9 cellular contexts compared by ENCODE assay signal in the genomic region with DNA sequence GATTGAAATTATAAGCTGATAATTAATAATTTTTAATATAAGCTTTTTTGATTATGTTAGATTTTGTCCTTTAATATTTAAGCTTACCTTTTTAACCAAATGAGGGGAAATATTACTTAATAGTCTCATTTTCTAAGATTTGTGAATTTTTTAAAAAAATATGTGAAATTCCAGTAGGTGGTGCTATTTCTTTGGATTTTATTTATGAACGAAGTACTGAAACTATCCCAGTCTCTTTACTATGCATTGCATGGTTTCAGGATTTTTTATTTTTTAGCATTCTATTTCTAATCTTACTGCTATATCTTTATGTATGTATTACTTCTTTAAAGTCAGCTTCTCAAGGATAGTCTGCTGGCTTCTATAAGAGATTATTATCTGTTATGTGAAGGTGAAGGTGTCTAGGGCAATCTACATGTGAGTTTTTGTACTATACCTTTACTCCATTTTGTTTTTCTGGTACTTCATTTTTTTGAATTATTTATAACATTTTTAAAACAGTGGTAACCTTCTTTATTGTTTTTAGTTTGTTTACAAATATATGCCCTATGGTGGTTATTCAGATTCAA.
DNase-seq lines count a peak whose midpoint lies in the region; ATAC-seq, FAIRE-seq and TF ChIP-seq lines count a peak whose summit lies in the region.
"Had no signal": no experiment of that assay in that cellular context is flagged by ENCODE, and none has a peak within 500 bp of the region (broad histone marks: within the 10 kb centered on the region; RNA-seq: fewer than 3 reads in every experiment).

No MANE protein-coding gene starts in this region.

- H3K27ac ChIP-seq in left lung, result no peak overlapping the region
- no peak overlapping the region for H3K27ac ChIP-seq in CD4-positive, alpha-beta T cell (ENCODE audit: low read depth, low read length)
- H3K27ac ChIP-seq: esophagus squamous epithelium had no signal

- no peaks in the 10 kb centered on the region for H3K4me1 Mint-ChIP-seq in HFFc6 (ENCODE audit: low read depth)
- no peaks in the 10 kb centered on the region for H3K4me1 Mint-ChIP-seq in WTC11
- H3K4me1 Mint-ChIP-seq in CD4-positive, alpha-beta T cell (ENCODE audit: low read depth), result no peaks in the 10 kb centered on the region

- intact Hi-C loops in left lung (cut with DNase I), result no loop called here
- intact Hi-C loops in CD4-positive, alpha-beta T cell (cut with DNase I, micrococcal nuclease), result loop anchor here in 1 of 2 experiments (2.0 kb wide), 1 partner anchor 1213 kb away; no protein-coding TSS in a partner anchor

- H3K9me3 Mint-ChIP-seq in HFFc6 (no peaks in the 10 kb centered on the region), WTC11 (no peaks in the 10 kb centered on the region)
- H3K9me3 Mint-ChIP-seq in CD4-positive, alpha-beta T cell, result no peaks in the 10 kb centered on the region

- no peaks in the 10 kb centered on the region for H3K4me1 ChIP-seq in left lung
- H3K4me1 ChIP-seq: esophagus squamous epithelium had no signal

- ATAC-seq in WTC11 (no peak), left lung (peak; percentile 42)
- no peak for ATAC-seq in CD4-positive, alpha-beta T cell (ENCODE audit: poor library complexity)

- H3K36me3 Mint-ChIP-seq in HFFc6 (ENCODE audit: low read depth) (no peaks in the 10 kb centered on the region), WTC11 (0 out of 2 replicates have a peak, but pooled peaks cover under 1% of the 10 kb centered on the region)
- no peaks in the 10 kb centered on the region for H3K36me3 Mint-ChIP-seq in CD4-positive, alpha-beta T cell (ENCODE audit: low read depth)

- no peak for TF ChIP-seq POLR2A in H54 (IDR thresholded peaks at IDR 0.05; ENCODE audit: low read depth, low read length)

- H3K27me3 Mint-ChIP-seq in HFFc6 (ENCODE audit: insufficient read depth), result no peaks in the 10 kb centered on the region
- H3K27me3 Mint-ChIP-seq in WTC11 (ENCODE audit: low read depth), result no peaks in the 10 kb centered on the region
- H3K27me3 Mint-ChIP-seq in CD4-positive, alpha-beta T cell, result peaks cover 4% of the 10 kb centered on the region

- H3K27ac Mint-ChIP-seq in HFFc6 (no peak overlapping the region), WTC11 (no peak overlapping the region)
- no peak overlapping the region for H3K27ac Mint-ChIP-seq in CD4-positive, alpha-beta T cell

- H3K27me3 ChIP-seq in left lung, result no peaks in the 10 kb centered on the region
- peaks cover 3% of the 10 kb centered on the region for H3K27me3 ChIP-seq in CD4-positive, alpha-beta T cell (ENCODE audit: control insufficient read depth, insufficient read depth, low read length)
- H3K27me3 ChIP-seq: esophagus squamous epithelium had no signal

- no peaks in the 10 kb centered on the region for H3K9me3 ChIP-seq in left lung
- no peaks in the 10 kb centered on the region for H3K9me3 ChIP-seq in CD4-positive, alpha-beta T cell (ENCODE audit: control insufficient read depth, low read length)
- H3K9me3 ChIP-seq: esophagus squamous epithelium had no signal

- CTCF ChIA-PET in WTC11 (lab: Charles Lee), result interaction anchor here (0.5 kb wide), 1 partner anchor 596 kb away, joined by 6 read pairs; no protein-coding TSS in a partner anchor
- CTCF ChIA-PET in CD4-positive, alpha-beta T cell (lab: Charles Lee), result interaction anchor here (1.3 kb wide), 1 partner anchor 8 kb away, joined by 3 read pairs; no protein-coding TSS in a partner anchor

- POLR2A ChIA-PET in WTC11 (lab: Charles Lee), result no interaction called here
- POLR2A ChIA-PET in CD4-positive, alpha-beta T cell (lab: Charles Lee), result interaction anchor here (0.9 kb wide), 1 partner anchor 10 kb away, joined by 3 read pairs; no protein-coding TSS in a partner anchor

- DNase-seq in CD1c-positive myeloid dendritic cell (ENCODE audit: extremely low spot score) (peak; percentile 27), HFFc6 (no peak), WTC11 (ENCODE audit: low spot score) (no peak), left lung (no peak), H4 (ENCODE audit: low spot score) (no peak), H54 (ENCODE audit: insufficient read length, low spot score) (no peak), SIG-M5 treated with dmso at 0.1 percent for 504 hours (lab: John Stamatoyannopoulos, UW; ENCODE audit: unreplicated experiment) (no peak)
- no peak for DNase-seq in CD4-positive, alpha-beta T cell
- DNase-seq: esophagus squamous epithelium had no signal

- no peak overlapping the region for H3K4me3 ChIP-seq in left lung
- H3K4me3 ChIP-seq: esophagus squamous epithelium had no signal

- FAIRE-seq in H54 (lab: Jason Lieb, UNC), result no peak

- TF ChIP-seq CTCF in HFFc6 (IDR thresholded peaks at IDR 0.05) (peak; percentile 82), WTC11 (IDR thresholded peaks at IDR 0.05) (0 out of 2 replicates have a peak, but pooled peaks have one; percentile 26), left lung (IDR thresholded peaks at IDR 0.05) (peak in 1 of 2 donors; percentile 49)
- no peak for TF ChIP-seq CTCF in CD4-positive, alpha-beta T cell (IDR thresholded peaks at IDR 0.05)

- H3K4me3 Mint-ChIP-seq in HFFc6, result no peak overlapping the region
- no peak overlapping the region for H3K4me3 Mint-ChIP-seq in WTC11
- no peak overlapping the region for H3K4me3 Mint-ChIP-seq in CD4-positive, alpha-beta T cell

- no peaks in the 10 kb centered on the region for H3K36me3 ChIP-seq in left lung
- H3K36me3 ChIP-seq: esophagus squamous epithelium had no signal

TF ChIP-seq in WTC11, 78 proteins besides CTCF, POLR2A, EP300 and RAD21:
- TF ChIP-seq, protein P1, sequence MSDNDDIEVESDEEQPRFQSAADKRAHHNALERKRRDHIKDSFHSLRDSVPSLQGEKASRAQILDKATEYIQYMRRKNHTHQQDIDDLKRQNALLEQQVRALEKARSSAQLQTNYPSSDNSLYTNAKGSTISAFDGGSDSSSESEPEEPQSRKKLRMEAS (CRISPR knock-in tag; IDR thresholded peaks at IDR 0.05), result no peak
- TF ChIP-seq GRHL2 (CRISPR knock-in tag; IDR thresholded peaks at IDR 0.05; ENCODE audit: insufficient replicate concordance, severe bottlenecking) (no peak), EMX1 (CRISPR knock-in tag; IDR thresholded peaks at IDR 0.05) (no peak), SMAD4 (CRISPR knock-in tag; IDR thresholded peaks at IDR 0.05) (no peak)
- TF ChIP-seq, protein P2, sequence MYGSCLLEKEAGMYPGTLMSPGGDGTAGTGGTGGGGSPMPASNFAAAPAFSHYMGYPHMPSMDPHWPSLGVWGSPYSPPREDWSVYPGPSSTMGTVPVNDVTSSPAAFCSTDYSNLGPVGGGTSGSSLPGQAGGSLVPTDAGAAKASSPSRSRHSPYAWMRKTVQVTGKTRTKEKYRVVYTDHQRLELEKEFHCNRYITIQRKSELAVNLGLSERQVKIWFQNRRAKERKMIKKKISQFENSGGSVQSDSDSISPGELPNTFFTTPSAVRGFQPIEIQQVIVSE (CRISPR knock-in tag; IDR thresholded peaks at IDR 0.05; ENCODE audit: borderline replicate concordance), result no peak
